ENCODE assay signal across 1 cellular context in the genomic region with DNA sequence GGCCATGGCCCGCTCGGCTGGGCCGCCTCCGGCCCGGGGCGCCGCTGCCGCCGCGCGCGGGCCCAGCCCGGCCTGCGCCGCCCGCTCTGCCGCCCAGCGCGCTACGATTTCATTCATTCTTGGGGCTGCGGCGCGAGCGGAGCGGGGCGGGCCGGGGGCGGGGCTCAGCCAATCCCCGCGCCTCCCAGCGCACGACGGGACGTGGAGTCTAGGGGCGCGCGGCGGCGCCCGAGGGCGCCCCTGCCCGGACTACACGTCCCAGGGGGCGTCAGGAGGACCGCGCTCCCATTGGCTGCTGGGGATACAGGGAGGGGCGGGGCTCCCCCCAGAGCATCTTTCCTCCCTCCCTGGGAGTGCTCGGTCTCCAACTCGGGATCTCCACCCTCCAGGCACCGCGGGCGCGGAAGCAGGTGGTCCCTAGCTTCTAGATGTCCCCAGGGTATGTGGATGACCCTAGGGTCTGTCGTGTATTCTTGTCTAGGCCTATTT.
TF ChIP-seq lines count a peak whose summit lies in the region.

No MANE protein-coding gene starts in this region.

TF ChIP-seq in K562, 482 proteins besides CTCF, POLR2A, EP300 and RAD21 (continued from another document):
- TF ChIP-seq, protein P1, sequence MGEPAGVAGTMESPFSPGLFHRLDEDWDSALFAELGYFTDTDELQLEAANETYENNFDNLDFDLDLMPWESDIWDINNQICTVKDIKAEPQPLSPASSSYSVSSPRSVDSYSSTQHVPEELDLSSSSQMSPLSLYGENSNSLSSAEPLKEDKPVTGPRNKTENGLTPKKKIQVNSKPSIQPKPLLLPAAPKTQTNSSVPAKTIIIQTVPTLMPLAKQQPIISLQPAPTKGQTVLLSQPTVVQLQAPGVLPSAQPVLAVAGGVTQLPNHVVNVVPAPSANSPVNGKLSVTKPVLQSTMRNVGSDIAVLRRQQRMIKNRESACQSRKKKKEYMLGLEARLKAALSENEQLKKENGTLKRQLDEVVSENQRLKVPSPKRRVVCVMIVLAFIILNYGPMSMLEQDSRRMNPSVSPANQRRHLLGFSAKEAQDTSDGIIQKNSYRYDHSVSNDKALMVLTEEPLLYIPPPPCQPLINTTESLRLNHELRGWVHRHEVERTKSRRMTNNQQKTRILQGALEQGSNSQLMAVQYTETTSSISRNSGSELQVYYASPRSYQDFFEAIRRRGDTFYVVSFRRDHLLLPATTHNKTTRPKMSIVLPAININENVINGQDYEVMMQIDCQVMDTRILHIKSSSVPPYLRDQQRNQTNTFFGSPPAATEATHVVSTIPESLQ (CRISPR knock-in tag; IDR thresholded peaks at IDR 0.05), result no peak
- TF ChIP-seq RCOR1 (IDR thresholded peaks at IDR 0.05; ENCODE audit: borderline replicate concordance in 1 of 2, low read depth in 2 of 2, low read length in 2 of 2), result peak; percentile 91 to 100
- TF ChIP-seq RFX7 (CRISPR knock-in tag; IDR thresholded peaks at IDR 0.05), result no peak
- no peak for TF ChIP-seq MIER1 (IDR thresholded peaks at IDR 0.05; ENCODE audit: low read depth)
- peak; percentile 95 for TF ChIP-seq HCFC1 (IDR thresholded peaks at IDR 0.05; ENCODE audit: low read depth, low read length)
- no peak for TF ChIP-seq ILF3 (IDR thresholded peaks at IDR 0.05; ENCODE audit: borderline replicate concordance)
- peak in 1 of 2 experiments; percentile 34; a peak in 1 of 4 replicates for TF ChIP-seq NONO (IDR thresholded peaks at IDR 0.05; ENCODE audit: low read depth in 2 of 2, low read length in 1 of 2)
- TF ChIP-seq SIRT6 (IDR thresholded peaks at IDR 0.05; ENCODE audit: low read depth, low read length), result no peak
- TF ChIP-seq TSC22D4 (tag; IDR thresholded peaks at IDR 0.05), result no peak
- TF ChIP-seq GABPA (tag; conservative IDR thresholded peaks at IDR 0.05; ENCODE audit: low read depth), result no peak
- peak; percentile 53 for TF ChIP-seq CCNT2 (IDR thresholded peaks at IDR 0.05; ENCODE audit: borderline replicate concordance, extremely low read depth, insufficient read length, low read depth, low read length)
- TF ChIP-seq KDM1A (IDR thresholded peaks at IDR 0.05), result peak; percentile 96 to 98
- TF ChIP-seq, protein P2, sequence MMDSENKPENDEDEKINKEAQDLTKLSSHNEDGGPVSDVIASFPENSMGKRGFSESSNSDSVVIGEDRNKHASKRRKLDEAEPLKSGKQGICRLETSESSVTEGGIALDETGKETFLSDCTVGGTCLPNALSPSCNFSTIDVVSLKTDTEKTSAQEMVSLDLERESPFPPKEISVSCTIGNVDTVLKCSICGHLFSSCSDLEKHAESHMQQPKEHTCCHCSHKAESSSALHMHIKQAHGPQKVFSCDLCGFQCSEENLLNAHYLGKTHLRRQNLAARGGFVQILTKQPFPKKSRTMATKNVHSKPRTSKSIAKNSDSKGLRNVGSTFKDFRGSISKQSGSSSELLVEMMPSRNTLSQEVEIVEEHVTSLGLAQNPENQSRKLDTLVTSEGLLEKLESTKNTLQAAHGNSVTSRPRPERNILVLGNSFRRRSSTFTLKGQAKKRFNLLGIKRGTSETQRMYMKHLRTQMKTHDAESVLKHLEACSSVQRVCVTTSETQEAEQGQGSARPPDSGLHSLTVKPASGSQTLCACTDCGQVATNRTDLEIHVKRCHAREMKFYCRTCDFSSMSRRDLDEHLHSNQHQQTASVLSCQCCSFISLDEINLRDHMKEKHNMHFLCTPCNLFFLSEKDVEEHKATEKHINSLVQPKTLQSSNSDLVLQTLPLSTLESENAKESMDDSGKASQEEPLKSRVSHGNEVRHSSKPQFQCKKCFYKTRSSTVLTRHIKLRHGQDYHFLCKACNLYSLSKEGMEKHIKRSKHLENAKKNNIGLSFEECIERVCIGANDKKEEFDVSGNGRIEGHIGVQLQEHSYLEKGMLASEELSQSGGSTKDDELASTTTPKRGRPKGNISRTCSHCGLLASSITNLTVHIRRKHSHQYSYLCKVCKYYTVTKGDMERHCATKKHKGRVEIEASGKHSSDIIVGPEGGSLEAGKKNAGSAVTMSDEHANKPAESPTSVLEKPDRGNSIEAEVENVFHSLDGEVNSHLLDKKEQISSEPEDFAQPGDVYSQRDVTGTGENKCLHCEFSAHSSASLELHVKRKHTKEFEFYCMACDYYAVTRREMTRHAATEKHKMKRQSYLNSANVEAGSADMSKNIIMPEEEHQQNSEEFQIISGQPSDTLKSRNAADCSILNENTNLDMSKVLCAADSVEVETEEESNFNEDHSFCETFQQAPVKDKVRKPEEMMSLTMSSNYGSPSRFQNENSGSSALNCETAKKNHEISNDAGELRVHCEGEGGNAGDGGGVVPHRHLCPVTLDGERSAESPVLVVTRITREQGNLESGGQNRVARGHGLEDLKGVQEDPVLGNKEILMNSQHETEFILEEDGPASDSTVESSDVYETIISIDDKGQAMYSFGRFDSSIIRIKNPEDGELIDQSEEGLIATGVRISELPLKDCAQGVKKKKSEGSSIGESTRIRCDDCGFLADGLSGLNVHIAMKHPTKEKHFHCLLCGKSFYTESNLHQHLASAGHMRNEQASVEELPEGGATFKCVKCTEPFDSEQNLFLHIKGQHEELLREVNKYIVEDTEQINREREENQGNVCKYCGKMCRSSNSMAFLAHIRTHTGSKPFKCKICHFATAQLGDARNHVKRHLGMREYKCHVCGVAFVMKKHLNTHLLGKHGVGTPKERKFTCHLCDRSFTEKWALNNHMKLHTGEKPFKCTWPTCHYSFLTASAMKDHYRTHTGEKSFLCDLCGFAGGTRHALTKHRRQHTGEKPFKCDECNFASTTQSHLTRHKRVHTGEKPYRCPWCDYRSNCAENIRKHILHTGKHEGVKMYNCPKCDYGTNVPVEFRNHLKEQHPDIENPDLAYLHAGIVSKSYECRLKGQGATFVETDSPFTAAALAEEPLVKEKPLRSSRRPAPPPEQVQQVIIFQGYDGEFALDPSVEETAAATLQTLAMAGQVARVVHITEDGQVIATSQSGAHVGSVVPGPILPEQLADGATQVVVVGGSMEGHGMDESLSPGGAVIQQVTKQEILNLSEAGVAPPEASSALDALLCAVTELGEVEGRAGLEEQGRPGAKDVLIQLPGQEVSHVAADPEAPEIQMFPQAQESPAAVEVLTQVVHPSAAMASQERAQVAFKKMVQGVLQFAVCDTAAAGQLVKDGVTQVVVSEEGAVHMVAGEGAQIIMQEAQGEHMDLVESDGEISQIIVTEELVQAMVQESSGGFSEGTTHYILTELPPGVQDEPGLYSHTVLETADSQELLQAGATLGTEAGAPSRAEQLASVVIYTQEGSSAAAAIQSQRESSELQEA (IDR thresholded peaks at IDR 0.05; ENCODE audit: low read depth), result no peak
- TF ChIP-seq RBM25 (IDR thresholded peaks at IDR 0.05; ENCODE audit: low read depth, low read length, severe bottlenecking), result peak; percentile 83
- peak in 2 of 3 experiments; percentile 53 to 54 for TF ChIP-seq YY1 (IDR thresholded peaks at IDR 0.05; ENCODE audit: borderline replicate concordance in 1 of 3, control insufficient read depth in 1 of 3, extremely low read depth in 1 of 3, insufficient read depth in 3 of 3, insufficient read length in 1 of 3, insufficient replicate concordance in 2 of 3, low read depth in 1 of 3, low read length in 2 of 3)
- TF ChIP-seq, protein P3, sequence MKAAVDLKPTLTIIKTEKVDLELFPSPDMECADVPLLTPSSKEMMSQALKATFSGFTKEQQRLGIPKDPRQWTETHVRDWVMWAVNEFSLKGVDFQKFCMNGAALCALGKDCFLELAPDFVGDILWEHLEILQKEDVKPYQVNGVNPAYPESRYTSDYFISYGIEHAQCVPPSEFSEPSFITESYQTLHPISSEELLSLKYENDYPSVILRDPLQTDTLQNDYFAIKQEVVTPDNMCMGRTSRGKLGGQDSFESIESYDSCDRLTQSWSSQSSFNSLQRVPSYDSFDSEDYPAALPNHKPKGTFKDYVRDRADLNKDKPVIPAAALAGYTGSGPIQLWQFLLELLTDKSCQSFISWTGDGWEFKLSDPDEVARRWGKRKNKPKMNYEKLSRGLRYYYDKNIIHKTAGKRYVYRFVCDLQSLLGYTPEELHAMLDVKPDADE (conservative IDR thresholded peaks at IDR 0.05; ENCODE audit: control insufficient read depth, low read depth, low read length), result peak; percentile 83
- TF ChIP-seq, protein P4, sequence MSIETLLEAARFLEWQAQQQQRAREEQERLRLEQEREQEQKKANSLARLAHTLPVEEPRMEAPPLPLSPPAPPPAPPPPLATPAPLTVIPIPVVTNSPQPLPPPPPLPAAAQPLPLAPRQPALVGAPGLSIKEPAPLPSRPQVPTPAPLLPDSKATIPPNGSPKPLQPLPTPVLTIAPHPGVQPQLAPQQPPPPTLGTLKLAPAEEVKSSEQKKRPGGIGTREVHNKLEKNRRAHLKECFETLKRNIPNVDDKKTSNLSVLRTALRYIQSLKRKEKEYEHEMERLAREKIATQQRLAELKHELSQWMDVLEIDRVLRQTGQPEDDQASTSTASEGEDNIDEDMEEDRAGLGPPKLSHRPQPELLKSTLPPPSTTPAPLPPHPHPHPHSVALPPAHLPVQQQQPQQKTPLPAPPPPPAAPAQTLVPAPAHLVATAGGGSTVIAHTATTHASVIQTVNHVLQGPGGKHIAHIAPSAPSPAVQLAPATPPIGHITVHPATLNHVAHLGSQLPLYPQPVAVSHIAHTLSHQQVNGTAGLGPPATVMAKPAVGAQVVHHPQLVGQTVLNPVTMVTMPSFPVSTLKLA (conservative IDR thresholded peaks at IDR 0.05), result peak in 1 of 2 experiments; percentile 36; a peak in 1 of 4 replicates
- peak; percentile 68 for TF ChIP-seq FOS (IDR thresholded peaks at IDR 0.05; ENCODE audit: extremely low read depth, insufficient read length)
- TF ChIP-seq RFX5 (IDR thresholded peaks at IDR 0.05; ENCODE audit: low read depth, low read length), result no peak
- TF ChIP-seq MBD2 (IDR thresholded peaks at IDR 0.05; ENCODE audit: borderline replicate concordance, low read depth), result peak; percentile 86
- TF ChIP-seq CXXC5 (CRISPR knock-in tag; IDR thresholded peaks at IDR 0.05), result peak; percentile 80
- TF ChIP-seq, protein P5, sequence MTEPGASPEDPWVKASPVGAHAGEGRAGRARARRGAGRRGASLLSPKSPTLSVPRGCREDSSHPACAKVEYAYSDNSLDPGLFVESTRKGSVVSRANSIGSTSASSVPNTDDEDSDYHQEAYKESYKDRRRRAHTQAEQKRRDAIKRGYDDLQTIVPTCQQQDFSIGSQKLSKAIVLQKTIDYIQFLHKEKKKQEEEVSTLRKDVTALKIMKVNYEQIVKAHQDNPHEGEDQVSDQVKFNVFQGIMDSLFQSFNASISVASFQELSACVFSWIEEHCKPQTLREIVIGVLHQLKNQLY (CRISPR knock-in tag; conservative IDR thresholded peaks at IDR 0.05), result no peak
- TF ChIP-seq SRF (CRISPR knock-in tag; IDR thresholded peaks at IDR 0.05), result peak in 1 of 2 experiments; percentile 38; a peak in 1 of 4 replicates
- TF ChIP-seq ZNF24 (IDR thresholded peaks at IDR 0.05), result peak; percentile 67; the same call in 1 of the 2 replicates
- TF ChIP-seq RB1 (IDR thresholded peaks at IDR 0.05; ENCODE audit: low read depth), result peak; percentile 75
- peak; percentile 67 to 72; a peak in 3 of 4 replicates for TF ChIP-seq NRF1 (conservative IDR thresholded peaks at IDR 0.05 in 1 of 2, IDR thresholded peaks at IDR 0.05 in 1 of 2)
- TF ChIP-seq HMG20B (CRISPR knock-in tag; IDR thresholded peaks at IDR 0.05), result no peak
- peak; percentile 75 to 81 for TF ChIP-seq SIX5 (IDR thresholded peaks at IDR 0.05; ENCODE audit: borderline replicate concordance in 1 of 2, insufficient read depth in 1 of 2, low read depth in 1 of 2, low read length in 2 of 2)
- peak; percentile 75 for TF ChIP-seq NFYB (IDR thresholded peaks at IDR 0.05; ENCODE audit: extremely low read depth, insufficient read length)
- TF ChIP-seq, protein P6, sequence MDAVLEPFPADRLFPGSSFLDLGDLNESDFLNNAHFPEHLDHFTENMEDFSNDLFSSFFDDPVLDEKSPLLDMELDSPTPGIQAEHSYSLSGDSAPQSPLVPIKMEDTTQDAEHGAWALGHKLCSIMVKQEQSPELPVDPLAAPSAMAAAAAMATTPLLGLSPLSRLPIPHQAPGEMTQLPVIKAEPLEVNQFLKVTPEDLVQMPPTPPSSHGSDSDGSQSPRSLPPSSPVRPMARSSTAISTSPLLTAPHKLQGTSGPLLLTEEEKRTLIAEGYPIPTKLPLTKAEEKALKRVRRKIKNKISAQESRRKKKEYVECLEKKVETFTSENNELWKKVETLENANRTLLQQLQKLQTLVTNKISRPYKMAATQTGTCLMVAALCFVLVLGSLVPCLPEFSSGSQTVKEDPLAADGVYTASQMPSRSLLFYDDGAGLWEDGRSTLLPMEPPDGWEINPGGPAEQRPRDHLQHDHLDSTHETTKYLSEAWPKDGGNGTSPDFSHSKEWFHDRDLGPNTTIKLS (IDR thresholded peaks at IDR 0.05; ENCODE audit: borderline replicate concordance, low read depth), result peak; percentile 50; the same call in 1 of the 2 replicates
- TF ChIP-seq ARNT (IDR thresholded peaks at IDR 0.05), result no peak
- TF ChIP-seq HNRNPLL (IDR thresholded peaks at IDR 0.05; ENCODE audit: low read depth, low read length, poor library complexity, severe bottlenecking), result peak; percentile 26
- peak; percentile 97 for TF ChIP-seq CTBP1 (IDR thresholded peaks at IDR 0.05; ENCODE audit: borderline replicate concordance)
- no peak for TF ChIP-seq ZNF764 (CRISPR knock-in tag; IDR thresholded peaks at IDR 0.05; ENCODE audit: low read depth)
- TF ChIP-seq SRSF1 (IDR thresholded peaks at IDR 0.05; ENCODE audit: low read depth, low read length), result no peak
- TF ChIP-seq HDAC2 (IDR thresholded peaks at IDR 0.05), result peak; percentile 98
- peak; percentile 54 to 58; a peak in 2 of 4 replicates for TF ChIP-seq MAZ (CRISPR knock-in tag; conservative IDR thresholded peaks at IDR 0.05 in 1 of 2, IDR thresholded peaks at IDR 0.05 in 1 of 2)
- TF ChIP-seq CREM (IDR thresholded peaks at IDR 0.05; ENCODE audit: low read depth), result peak; percentile 49
- TF ChIP-seq, protein P7, sequence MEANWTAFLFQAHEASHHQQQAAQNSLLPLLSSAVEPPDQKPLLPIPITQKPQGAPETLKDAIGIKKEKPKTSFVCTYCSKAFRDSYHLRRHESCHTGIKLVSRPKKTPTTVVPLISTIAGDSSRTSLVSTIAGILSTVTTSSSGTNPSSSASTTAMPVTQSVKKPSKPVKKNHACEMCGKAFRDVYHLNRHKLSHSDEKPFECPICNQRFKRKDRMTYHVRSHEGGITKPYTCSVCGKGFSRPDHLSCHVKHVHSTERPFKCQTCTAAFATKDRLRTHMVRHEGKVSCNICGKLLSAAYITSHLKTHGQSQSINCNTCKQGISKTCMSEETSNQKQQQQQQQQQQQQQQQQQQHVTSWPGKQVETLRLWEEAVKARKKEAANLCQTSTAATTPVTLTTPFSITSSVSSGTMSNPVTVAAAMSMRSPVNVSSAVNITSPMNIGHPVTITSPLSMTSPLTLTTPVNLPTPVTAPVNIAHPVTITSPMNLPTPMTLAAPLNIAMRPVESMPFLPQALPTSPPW (CRISPR knock-in tag; IDR thresholded peaks at IDR 0.05), result peak; percentile 97
- no peak for TF ChIP-seq RBM39 (optimal IDR thresholded peaks at IDR 0.05; ENCODE audit: low read depth, low read length)
TF ChIP-seq in K562: peak in this region for 32.
